1 cellular context compared by ENCODE assay signal in genomic region chr7:134892963-134893362, GRCh38.
A peak's percentile ranks its signal among the peaks of the same experiment; 100 is the strongest.
TF ChIP-seq lines count a peak whose summit lies in the region.

No MANE protein-coding gene starts in this region.

TF ChIP-seq in HepG2, 621 proteins besides CTCF, POLR2A, EP300 and RAD21 (continued from another document and continues in another):
- TF ChIP-seq FOXO4 (CRISPR knock-in tag; conservative IDR thresholded peaks at IDR 0.05) (no peak), GLMP (CRISPR knock-in tag; IDR thresholded peaks at IDR 0.05; ENCODE audit: borderline replicate concordance) (no peak), BCL6 (CRISPR knock-in tag; IDR thresholded peaks at IDR 0.05) (peak; percentile 84), ZKSCAN1 (IDR thresholded peaks at IDR 0.05; ENCODE audit: low read length) (no peak), ZNF747 (CRISPR knock-in tag; IDR thresholded peaks at IDR 0.05; ENCODE audit: borderline replicate concordance) (no peak), SAP130 (CRISPR knock-in tag; IDR thresholded peaks at IDR 0.05; ENCODE audit: low read depth) (peak; percentile 90), SATB2 (CRISPR knock-in tag; IDR thresholded peaks at IDR 0.05) (no peak), ZFP82 (CRISPR knock-in tag; IDR thresholded peaks at IDR 0.05; ENCODE audit: borderline replicate concordance) (no peak), ZNF746 (CRISPR knock-in tag; IDR thresholded peaks at IDR 0.05) (no peak), ZNF792 (CRISPR knock-in tag; IDR thresholded peaks at IDR 0.05) (no peak), ZBED4 (CRISPR knock-in tag; IDR thresholded peaks at IDR 0.05; ENCODE audit: borderline replicate concordance) (no peak), MATR3 (CRISPR knock-in tag; IDR thresholded peaks at IDR 0.05) (no peak), PBX3 (CRISPR knock-in tag; IDR thresholded peaks at IDR 0.05; ENCODE audit: borderline replicate concordance) (no peak), ZNF180 (CRISPR knock-in tag; IDR thresholded peaks at IDR 0.05; ENCODE audit: borderline replicate concordance, low read depth) (no peak), CERS6 (CRISPR knock-in tag; IDR thresholded peaks at IDR 0.05) (no peak), ZSCAN9 (CRISPR knock-in tag; IDR thresholded peaks at IDR 0.05; ENCODE audit: borderline replicate concordance) (no peak), ZNF160 (CRISPR knock-in tag; IDR thresholded peaks at IDR 0.05) (no peak), ZFYVE20 (CRISPR knock-in tag; IDR thresholded peaks at IDR 0.05; ENCODE audit: borderline replicate concordance, low read depth) (no peak), MAFK (conservative IDR thresholded peaks at IDR 0.05 in 1 of 2, IDR thresholded peaks at IDR 0.05 in 1 of 2; ENCODE audit: low read length in 2 of 2) (no peak), RXRA (CRISPR knock-in tag; IDR thresholded peaks at IDR 0.05) (no peak), PAF1 (CRISPR knock-in tag; IDR thresholded peaks at IDR 0.05) (no peak), ZNF550 (CRISPR knock-in tag; IDR thresholded peaks at IDR 0.05; ENCODE audit: borderline replicate concordance) (no peak), BCL3 (CRISPR knock-in tag; IDR thresholded peaks at IDR 0.05) (no peak), CHD2 (IDR thresholded peaks at IDR 0.05; ENCODE audit: low read depth, low read length) (no peak), LBX2 (CRISPR knock-in tag; IDR thresholded peaks at IDR 0.05; ENCODE audit: borderline replicate concordance) (no peak), ZBTB2 (CRISPR knock-in tag; IDR thresholded peaks at IDR 0.05; ENCODE audit: low read depth) (no peak), HINFP (CRISPR knock-in tag; IDR thresholded peaks at IDR 0.05; ENCODE audit: low read depth) (no peak), MEF2D (CRISPR knock-in tag; IDR thresholded peaks at IDR 0.05) (no peak), ZNF446 (CRISPR knock-in tag; IDR thresholded peaks at IDR 0.05) (no peak), CBFB (CRISPR knock-in tag; IDR thresholded peaks at IDR 0.05) (no peak), RELA (CRISPR knock-in tag; IDR thresholded peaks at IDR 0.05) (no peak), HNF1B (CRISPR knock-in tag; IDR thresholded peaks at IDR 0.05) (0 out of 2 replicates have a peak, but pooled peaks have one; percentile 27), TCF7 (IDR thresholded peaks at IDR 0.05; ENCODE audit: low read depth) (no peak), AKNA (CRISPR knock-in tag; IDR thresholded peaks at IDR 0.05; ENCODE audit: borderline replicate concordance) (no peak), NR3C1 (CRISPR knock-in tag; IDR thresholded peaks at IDR 0.05) (no peak), ZNF557 (CRISPR knock-in tag; IDR thresholded peaks at IDR 0.05) (no peak), SP2 (CRISPR knock-in tag; IDR thresholded peaks at IDR 0.05) (no peak), ETS1 (CRISPR knock-in tag; IDR thresholded peaks at IDR 0.05) (no peak), BHLHE40 (IDR thresholded peaks at IDR 0.05; ENCODE audit: low read length) (no peak), NFE2L1 (CRISPR knock-in tag; IDR thresholded peaks at IDR 0.05; ENCODE audit: borderline replicate concordance) (no peak), FOSL2 (CRISPR knock-in tag; IDR thresholded peaks at IDR 0.05) (no peak)
